ENCODE assay signal across 1 cellular context in the genomic region with DNA sequence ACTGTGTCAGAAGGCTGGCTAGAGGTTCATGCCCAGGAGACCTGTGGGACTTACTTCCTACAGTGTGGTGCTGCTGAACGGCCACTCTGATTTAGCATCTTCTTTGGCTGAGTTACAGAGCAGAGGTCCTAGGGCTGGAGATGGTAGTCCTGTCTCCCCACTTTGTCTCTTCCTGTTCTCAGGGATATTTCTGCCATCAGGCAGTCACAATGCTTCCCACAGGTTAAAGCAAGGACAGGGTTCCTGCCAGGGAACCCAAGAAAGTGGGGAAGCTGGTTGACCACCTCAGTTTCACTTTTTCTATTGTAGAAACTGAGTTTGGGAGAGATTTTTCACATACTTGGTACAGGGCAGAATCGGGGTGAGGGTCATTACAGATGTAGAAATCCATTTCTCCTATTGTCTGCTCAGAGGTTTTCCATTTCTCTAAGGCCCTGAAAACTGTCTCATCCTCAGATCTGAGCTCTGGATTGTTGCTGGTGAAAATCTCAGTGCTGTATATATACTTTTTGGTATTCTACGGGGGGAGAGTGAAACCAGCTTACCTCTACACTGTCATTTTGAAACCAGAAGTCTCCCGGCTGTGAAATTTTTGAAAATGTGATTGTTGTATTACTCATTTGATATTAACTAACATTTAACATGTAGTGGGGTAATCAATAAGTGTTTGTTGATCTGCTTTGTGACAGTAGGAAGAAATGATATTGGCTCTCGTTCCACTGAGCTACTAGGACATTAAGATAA.
TF ChIP-seq lines count a peak whose summit lies in the region.

No MANE protein-coding gene starts in this region.

TF ChIP-seq in H1, 55 proteins besides CTCF, POLR2A, EP300 and RAD21:
- no peak for TF ChIP-seq ZNF274 (IDR thresholded peaks at IDR 0.05; ENCODE audit: borderline replicate concordance, extremely low read depth, low read length)
- no peak for TF ChIP-seq RXRA (IDR thresholded peaks at IDR 0.05; ENCODE audit: insufficient read depth, low read depth, low read length)
- TF ChIP-seq NRF1 (IDR thresholded peaks at IDR 0.05; ENCODE audit: low read depth, low read length): no peak
- no peak for TF ChIP-seq PHF8 (conservative IDR thresholded peaks at IDR 0.05; ENCODE audit: low read depth, low read length)
- TF ChIP-seq TAF7 (optimal IDR thresholded peaks at IDR 0.05; ENCODE audit: borderline replicate concordance, low read depth, low read length): no peak
- no peak for TF ChIP-seq SIX5 (IDR thresholded peaks at IDR 0.05; ENCODE audit: low read depth, low read length)
- TF ChIP-seq KDM4A (IDR thresholded peaks at IDR 0.05; ENCODE audit: low read depth, low read length, severe bottlenecking): no peak
- TF ChIP-seq SP4 (IDR thresholded peaks at IDR 0.05; ENCODE audit: low read length): no peak
- no peak for TF ChIP-seq RFX5 (IDR thresholded peaks at IDR 0.05; ENCODE audit: borderline replicate concordance, low read depth, low read length)
- TF ChIP-seq YY1 (IDR thresholded peaks at IDR 0.05; ENCODE audit: low read depth, low read length): no peak
- no peak for TF ChIP-seq SAP30 (IDR thresholded peaks at IDR 0.05; ENCODE audit: insufficient read depth, insufficient replicate concordance, low read length)
- no peak for TF ChIP-seq JUND (IDR thresholded peaks at IDR 0.05; ENCODE audit: low read length)
- TF ChIP-seq FOSL1 (IDR thresholded peaks at IDR 0.05; ENCODE audit: insufficient read depth, low read depth, low read length): no peak
- TF ChIP-seq TBP (IDR thresholded peaks at IDR 0.05; ENCODE audit: low read depth, low read length): no peak
TF ChIP-seq in H1: peak in this region for 0.
